11 cellular contexts compared by ENCODE assay signal in the genomic region with DNA sequence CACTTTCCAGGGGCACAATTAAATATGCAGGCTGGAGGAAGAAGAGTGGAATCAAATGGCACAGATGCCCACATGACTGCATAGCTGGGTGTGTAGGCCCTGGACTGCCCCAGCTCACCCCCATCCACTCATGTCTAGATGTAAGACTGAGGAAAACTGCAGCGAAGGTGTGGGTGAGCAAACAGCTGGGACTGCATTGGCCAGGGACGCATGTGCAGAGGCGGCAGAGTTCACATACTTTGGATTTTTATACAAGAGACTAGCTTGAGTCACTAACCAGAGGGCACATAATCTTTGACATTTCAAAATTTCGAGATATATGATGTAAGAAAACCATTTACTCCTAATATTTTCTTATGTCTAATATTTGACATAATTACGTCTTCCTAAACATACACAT.
DNase-seq lines count a peak whose midpoint lies in the region; ATAC-seq and TF ChIP-seq lines count a peak whose summit lies in the region.
"Had no signal": no experiment of that assay in that cellular context is flagged by ENCODE, and none has a peak within 500 bp of the region (broad histone marks: within the 10 kb centered on the region; RNA-seq: fewer than 3 reads in every experiment).

No MANE protein-coding gene starts in this region.

- TF ChIP-seq CTCF in GM23338 (conservative IDR thresholded peaks at IDR 0.05; ENCODE audit: low read depth in 2 of 2), result no peak
- no peak for TF ChIP-seq CTCF in foreskin keratinocyte (conservative IDR thresholded peaks at IDR 0.05)
- TF ChIP-seq CTCF in progenitor cell of endocrine pancreas (IDR thresholded peaks at IDR 0.05; ENCODE audit: unreplicated experiment), result no peak

- no peak overlapping the region for H3K4me2 ChIP-seq in GM23338

- no peaks in the 10 kb centered on the region for H3K27me3 ChIP-seq in GM23338 (ENCODE audit: insufficient read depth)
- H3K27me3 ChIP-seq in foreskin keratinocyte, result no peaks in the 10 kb centered on the region

- H3K4me3 ChIP-seq in GM23338, result no peak overlapping the region
- H3K4me3 ChIP-seq: GM12878 had no signal

- H3K9me3 Mint-ChIP-seq in GM23338 (no peaks in the 10 kb centered on the region), progenitor cell of endocrine pancreas (ENCODE audit: low read depth) (no peaks in the 10 kb centered on the region)
- H3K9me3 Mint-ChIP-seq in T-helper 2 cell treated with Interferon-gamma antibody and Interleukin-4, amounts not matched to agents 5 μg/mL and 100 μg/mL, for 36 hours, result no peaks in the 10 kb centered on the region

- H3K4me1 Mint-ChIP-seq in GM23338 (peaks cover 20% of the 10 kb centered on the region), progenitor cell of endocrine pancreas (ENCODE audit: low read depth) (peaks cover 18% of the 10 kb centered on the region)
- peaks cover 40% of the 10 kb centered on the region for H3K4me1 Mint-ChIP-seq in T-helper 2 cell treated with Interferon-gamma antibody and Interleukin-4, amounts not matched to agents 5 μg/mL and 100 μg/mL, for 36 hours (ENCODE audit: low read depth)

- no peak overlapping the region for H3K4me3 Mint-ChIP-seq in GM23338
- H3K4me3 Mint-ChIP-seq in progenitor cell of endocrine pancreas (ENCODE audit: low read depth), result no peak overlapping the region
- H3K4me3 Mint-ChIP-seq in T-helper 2 cell treated with Interferon-gamma antibody and Interleukin-4, amounts not matched to agents 5 μg/mL and 100 μg/mL, for 36 hours, result no peak overlapping the region

- no peaks in the 10 kb centered on the region for H3K27me3 Mint-ChIP-seq in GM23338 (ENCODE audit: insufficient read depth, low read depth, poor library complexity)
- no peaks in the 10 kb centered on the region for H3K27me3 Mint-ChIP-seq in progenitor cell of endocrine pancreas
- H3K27me3 Mint-ChIP-seq in T-helper 2 cell treated with Interferon-gamma antibody and Interleukin-4, amounts not matched to agents 5 μg/mL and 100 μg/mL, for 36 hours (ENCODE audit: low read depth), result no peaks in the 10 kb centered on the region

- H3K4me1 ChIP-seq in GM23338 (ENCODE audit: insufficient read depth) (peaks cover 11% of the 10 kb centered on the region; the same call in 1 of the 2 replicates), foreskin keratinocyte (peaks cover 28% of the 10 kb centered on the region)

- H3K27ac ChIP-seq in GM23338 (ENCODE audit: low read depth), result no peak overlapping the region
- no peak overlapping the region for H3K27ac ChIP-seq in foreskin keratinocyte

- H3K9me2 ChIP-seq in GM23338 (ENCODE audit: insufficient read depth), result no peaks in the 10 kb centered on the region

- no peaks in the 10 kb centered on the region for H3K36me3 Mint-ChIP-seq in GM23338 (ENCODE audit: low read depth)
- H3K36me3 Mint-ChIP-seq in progenitor cell of endocrine pancreas (ENCODE audit: insufficient read depth), result no peaks in the 10 kb centered on the region
- H3K36me3 Mint-ChIP-seq in T-helper 2 cell treated with Interferon-gamma antibody and Interleukin-4, amounts not matched to agents 5 μg/mL and 100 μg/mL, for 36 hours (ENCODE audit: low read depth), result no peaks in the 10 kb centered on the region

- no peaks in the 10 kb centered on the region for H3F3A ChIP-seq in GM23338 (replicated peaks; ENCODE audit: low read depth)

- peak overlapping the region; percentile 22; the same call in 1 of the 2 replicates for H3K27ac Mint-ChIP-seq in GM23338
- peak overlapping the region; percentile 31 for H3K27ac Mint-ChIP-seq in progenitor cell of endocrine pancreas
- no peak overlapping the region for H3K27ac Mint-ChIP-seq in T-helper 2 cell treated with Interferon-gamma antibody and Interleukin-4, amounts not matched to agents 5 μg/mL and 100 μg/mL, for 36 hours

- no peaks in the 10 kb centered on the region for H3K36me3 ChIP-seq in GM23338 (ENCODE audit: insufficient read depth)

- ATAC-seq in GM23338 (no peak; the same call in 2 of the 3 replicates), SK-N-SH treated with all-trans-retinoic acid at 6 μM for 48 hours (peak; percentile 93), foreskin keratinocyte (peak; percentile 77), GM19324 (IDR thresholded peaks at IDR 0.05; ENCODE audit: low FRiP score, unreplicated experiment) (no peak), GM21717 (IDR thresholded peaks at IDR 0.05; ENCODE audit: unreplicated experiment) (no peak)
- ATAC-seq: GM12878 had no signal

- H4K20me1 ChIP-seq in GM23338 (replicated peaks; ENCODE audit: insufficient read depth), result no peaks in the 10 kb centered on the region

- no peak for DNase-seq in GM23338 (ENCODE audit: low spot score)
- DNase-seq in foreskin keratinocyte, result peak; percentile 64 to 81
- no peak for DNase-seq in progenitor cell of endocrine pancreas (ENCODE audit: low spot score, unreplicated experiment)
- DNase-seq in NCI-H1436 treated with DMSO at 0.1 percent for 48 hours (lab: John Stamatoyannopoulos, UW), result no peak
- DNase-seq in T-helper 2 cell treated with Interferon-gamma antibody and Interleukin-4, amounts not matched to agents 5 μg/mL and 100 μg/mL, for 36 hours (ENCODE audit: low spot score), result no peak
- DNase-seq: activated CD4-positive, alpha-beta T cell treated with anti-CD3 and anti-CD28 coated beads, Interleukin-2, amount 50 U/mL, for 48 hours; NCI-H345 had no signal

- no peak overlapping the region for H2AFZ ChIP-seq in GM23338

- no peaks in the 10 kb centered on the region for H3K79me2 ChIP-seq in GM23338 (replicated peaks; ENCODE audit: insufficient read depth)

TF ChIP-seq in GM23338, 12 proteins besides CTCF, POLR2A, EP300 and RAD21:
- TF ChIP-seq NANOG (IDR thresholded peaks at IDR 0.05; ENCODE audit: borderline replicate concordance) (no peak), CREB1 (CRISPR knock-in tag; IDR thresholded peaks at IDR 0.05; ENCODE audit: low read depth) (no peak), STAT1 (IDR thresholded peaks at IDR 0.05; ENCODE audit: unreplicated experiment) (no peak), JUNB (IDR thresholded peaks at IDR 0.05; ENCODE audit: unreplicated experiment) (no peak), EZH2phosphoT487 (IDR thresholded peaks at IDR 0.05; ENCODE audit: unreplicated experiment) (no peak), EZH2 (IDR thresholded peaks at IDR 0.05; ENCODE audit: low read depth, unreplicated experiment) (no peak)
- TF ChIP-seq, protein P1, sequence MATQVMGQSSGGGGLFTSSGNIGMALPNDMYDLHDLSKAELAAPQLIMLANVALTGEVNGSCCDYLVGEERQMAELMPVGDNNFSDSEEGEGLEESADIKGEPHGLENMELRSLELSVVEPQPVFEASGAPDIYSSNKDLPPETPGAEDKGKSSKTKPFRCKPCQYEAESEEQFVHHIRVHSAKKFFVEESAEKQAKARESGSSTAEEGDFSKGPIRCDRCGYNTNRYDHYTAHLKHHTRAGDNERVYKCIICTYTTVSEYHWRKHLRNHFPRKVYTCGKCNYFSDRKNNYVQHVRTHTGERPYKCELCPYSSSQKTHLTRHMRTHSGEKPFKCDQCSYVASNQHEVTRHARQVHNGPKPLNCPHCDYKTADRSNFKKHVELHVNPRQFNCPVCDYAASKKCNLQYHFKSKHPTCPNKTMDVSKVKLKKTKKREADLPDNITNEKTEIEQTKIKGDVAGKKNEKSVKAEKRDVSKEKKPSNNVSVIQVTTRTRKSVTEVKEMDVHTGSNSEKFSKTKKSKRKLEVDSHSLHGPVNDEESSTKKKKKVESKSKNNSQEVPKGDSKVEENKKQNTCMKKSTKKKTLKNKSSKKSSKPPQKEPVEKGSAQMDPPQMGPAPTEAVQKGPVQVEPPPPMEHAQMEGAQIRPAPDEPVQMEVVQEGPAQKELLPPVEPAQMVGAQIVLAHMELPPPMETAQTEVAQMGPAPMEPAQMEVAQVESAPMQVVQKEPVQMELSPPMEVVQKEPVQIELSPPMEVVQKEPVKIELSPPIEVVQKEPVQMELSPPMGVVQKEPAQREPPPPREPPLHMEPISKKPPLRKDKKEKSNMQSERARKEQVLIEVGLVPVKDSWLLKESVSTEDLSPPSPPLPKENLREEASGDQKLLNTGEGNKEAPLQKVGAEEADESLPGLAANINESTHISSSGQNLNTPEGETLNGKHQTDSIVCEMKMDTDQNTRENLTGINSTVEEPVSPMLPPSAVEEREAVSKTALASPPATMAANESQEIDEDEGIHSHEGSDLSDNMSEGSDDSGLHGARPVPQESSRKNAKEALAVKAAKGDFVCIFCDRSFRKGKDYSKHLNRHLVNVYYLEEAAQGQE (IDR thresholded peaks at IDR 0.05; ENCODE audit: unreplicated experiment), result no peak

TF ChIP-seq in SK-N-SH treated with all-trans-retinoic acid at 6 μM for 48 hours, 23 proteins besides CTCF, POLR2A, EP300 and RAD21:
- TF ChIP-seq, protein P2, sequence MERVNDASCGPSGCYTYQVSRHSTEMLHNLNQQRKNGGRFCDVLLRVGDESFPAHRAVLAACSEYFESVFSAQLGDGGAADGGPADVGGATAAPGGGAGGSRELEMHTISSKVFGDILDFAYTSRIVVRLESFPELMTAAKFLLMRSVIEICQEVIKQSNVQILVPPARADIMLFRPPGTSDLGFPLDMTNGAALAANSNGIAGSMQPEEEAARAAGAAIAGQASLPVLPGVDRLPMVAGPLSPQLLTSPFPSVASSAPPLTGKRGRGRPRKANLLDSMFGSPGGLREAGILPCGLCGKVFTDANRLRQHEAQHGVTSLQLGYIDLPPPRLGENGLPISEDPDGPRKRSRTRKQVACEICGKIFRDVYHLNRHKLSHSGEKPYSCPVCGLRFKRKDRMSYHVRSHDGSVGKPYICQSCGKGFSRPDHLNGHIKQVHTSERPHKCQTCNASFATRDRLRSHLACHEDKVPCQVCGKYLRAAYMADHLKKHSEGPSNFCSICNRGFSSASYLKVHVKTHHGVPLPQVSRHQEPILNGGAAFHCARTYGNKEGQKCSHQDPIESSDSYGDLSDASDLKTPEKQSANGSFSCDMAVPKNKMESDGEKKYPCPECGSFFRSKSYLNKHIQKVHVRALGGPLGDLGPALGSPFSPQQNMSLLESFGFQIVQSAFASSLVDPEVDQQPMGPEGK (CRISPR knock-in tag; IDR thresholded peaks at IDR 0.05; ENCODE audit: borderline replicate concordance), result no peak
- TF ChIP-seq ZFP3 (CRISPR knock-in tag; IDR thresholded peaks at IDR 0.05) (no peak), RARB (CRISPR knock-in tag; IDR thresholded peaks at IDR 0.05) (no peak), PPARA (CRISPR knock-in tag; IDR thresholded peaks at IDR 0.05; ENCODE audit: borderline replicate concordance) (no peak), TOX (CRISPR knock-in tag; IDR thresholded peaks at IDR 0.05; ENCODE audit: borderline replicate concordance) (no peak), ISL1 (CRISPR knock-in tag; IDR thresholded peaks at IDR 0.05) (no peak), ZNF8 (CRISPR knock-in tag; IDR thresholded peaks at IDR 0.05) (no peak), SNAI2 (CRISPR knock-in tag; IDR thresholded peaks at IDR 0.05) (no peak)

Comparison
In these comparisons a context has a peak if more than half of its experiments do, and no peak if none do; other contexts are left out.
1. ATAC-seq: peak in SK-N-SH treated with all-trans-retinoic acid at 6 μM for 48 hours (single experiment) and foreskin keratinocyte (single experiment); none in GM23338 (single experiment), GM19324 (single experiment) and GM21717 (single experiment).
2. DNase-seq: peak in foreskin keratinocyte (2 of 2); none in GM23338 (single experiment), progenitor cell of endocrine pancreas (single experiment), NCI-H1436 treated with DMSO at 0.1 percent for 48 hours (single experiment) and T-helper 2 cell treated with Interferon-gamma antibody and Interleukin-4, amounts not matched to agents 5 μg/mL and 100 μg/mL, for 36 hours (single experiment).